Comparison of ENCODE assay signal across 15 cellular contexts in the genomic region with DNA sequence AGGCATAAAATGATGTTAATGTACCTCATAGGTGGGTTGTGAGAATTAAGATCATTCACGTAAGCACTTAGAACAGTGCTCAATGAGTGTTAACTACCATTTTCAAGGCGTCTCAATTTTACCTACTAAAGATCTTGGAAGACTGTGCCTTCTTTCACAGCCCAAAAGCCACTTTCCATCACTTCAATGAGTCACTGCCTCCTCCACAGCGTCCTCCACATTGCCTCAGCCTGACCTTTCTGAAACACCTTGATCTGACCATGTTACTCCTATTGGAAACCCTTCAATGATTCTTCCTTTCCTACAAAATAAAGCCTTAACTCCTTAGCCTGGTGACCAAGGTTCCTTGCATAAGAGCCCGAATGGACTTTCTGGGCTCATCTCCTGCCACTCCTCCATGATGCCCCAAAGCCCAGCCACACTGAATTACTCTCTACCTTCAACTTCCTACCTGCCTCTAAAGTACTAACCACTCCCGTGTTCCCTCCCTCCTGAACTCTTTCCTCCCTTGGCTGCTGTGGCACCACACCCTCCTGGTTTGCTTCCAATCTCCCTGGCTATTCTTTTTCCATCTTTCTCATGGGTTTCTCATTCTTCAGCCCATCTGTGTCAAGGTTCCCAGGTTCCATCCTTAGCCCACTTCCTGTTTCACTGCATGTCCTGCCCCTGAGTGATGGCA. TPM values are rescaled to one million over a fixed set of nuclear protein-coding genes. Genes with fewer than 3 reads are reported as not detected.
"Had no signal": no experiment of that assay in that cellular context is flagged by ENCODE, and none has a peak within 500 bp of the region (broad histone marks: within the 10 kb centered on the region; RNA-seq: fewer than 3 reads in every experiment).

No MANE protein-coding gene starts in this region.

- H3K36me3 Mint-ChIP-seq: activated CD4-positive, alpha-beta memory T cell treated with anti-CD3 and anti-CD28 coated beads for 36 hours had no signal

- ATAC-seq: gastroesophageal sphincter, left ventricle myocardium superior had no signal

- H3K27ac Mint-ChIP-seq: activated CD4-positive, alpha-beta memory T cell treated with anti-CD3 and anti-CD28 coated beads for 36 hours; activated T-helper 2 cell treated with anti-CD3 and anti-CD28 coated beads, Interferon-gamma antibody, Interleukin-2, Interleukin-4, amounts not matched to agents 10 μg/mL and 5 μg/mL and 100 μg/mL, durations not matched to agents 14 hours and 24 hours and 36 hours had no signal

- H3K4me3 Mint-ChIP-seq: activated CD4-positive, alpha-beta memory T cell treated with anti-CD3 and anti-CD28 coated beads for 36 hours; T-helper 2 cell treated with Interferon-gamma antibody and Interleukin-4, amounts not matched to agents 5 μg/mL and 100 μg/mL, for 36 hours had no signal

- H3K27ac ChIP-seq: colonic mucosa, neutrophil, transverse colon had no signal

- H3K9me3 ChIP-seq: colonic mucosa, gastroesophageal sphincter, neutrophil, transverse colon had no signal

- H3K9me3 Mint-ChIP-seq: activated CD4-positive, alpha-beta memory T cell treated with anti-CD3 and anti-CD28 coated beads for 36 hours; activated T-helper 2 cell treated with anti-CD3 and anti-CD28 coated beads, Interferon-gamma antibody, Interleukin-2, Interleukin-4, amounts not matched to agents 10 μg/mL and 5 μg/mL and 100 μg/mL, durations not matched to agents 14 hours and 24 hours and 36 hours; T-helper 2 cell treated with Interferon-gamma antibody and Interleukin-4, amounts not matched to agents 5 μg/mL and 100 μg/mL, for 36 hours had no signal

- DNase-seq: activated CD4-positive, alpha-beta memory T cell treated with anti-CD3 and anti-CD28 coated beads for 36 hours; activated CD4-positive, CD25-positive, alpha-beta regulatory T cell treated with anti-CD3 and anti-CD28 coated beads, Interleukin-2, amount 50 U/mL, for 72 hours; colonic mucosa; effector CD8-positive, alpha-beta T cell; kidney; left ventricle myocardium superior; stimulated activated CD4-positive, alpha-beta T cell treated with anti-CD3 and anti-CD28 coated beads, Interleukin-15, amount 100 ng/mL, for 24 hours; stimulated activated CD4-positive, alpha-beta T cell treated with anti-CD3 and anti-CD28 coated beads, Interleukin-4, amount 100 ng/mL, for 4 hours; SW 1271; transverse colon had no signal

- H3K27me3 ChIP-seq: colonic mucosa, gastroesophageal sphincter, neutrophil, transverse colon had no signal

- H3K27me3 Mint-ChIP-seq: activated CD4-positive, alpha-beta memory T cell treated with anti-CD3 and anti-CD28 coated beads for 36 hours had no signal

RNA-seq across cellular contexts. Expression of gene ZCCHC18, which starts 22.4 kb away (rescaled TPM):
- total RNA-seq: mesenteric fat pad had no signal
